Comparison of ENCODE assay signal across 9 cellular contexts in genomic region chr6:155248021-155249001, GRCh38. TPM values are rescaled to one million over a fixed set of nuclear protein-coding genes. Genes with fewer than 3 reads are reported as not detected.
A peak's percentile ranks its signal among the peaks of the same experiment; 100 is the strongest.
DNase-seq lines count a peak whose midpoint lies in the region; ATAC-seq and TF ChIP-seq lines count a peak whose summit lies in the region.
"Had no signal": no experiment of that assay in that cellular context is flagged by ENCODE, and none has a peak within 500 bp of the region (broad histone marks: within the 10 kb centered on the region; RNA-seq: fewer than 3 reads in every experiment).

No MANE protein-coding gene starts in this region.

- no peak overlapping the region for H3K9ac ChIP-seq in PC-3 (ENCODE audit: low read length)
- H3K9ac ChIP-seq: BLaER1 treated with 17β-estradiol and CSF1 and Interleukin-3, amounts not matched to agents 10 nM and 100 nM had no signal

- intact Hi-C loops in PC-3 (cut with micrococcal nuclease) (loop anchor here (1.0 to 5.0 kb wide), 3 partner anchors 71 to 381 kb away; no protein-coding TSS in a partner anchor), testis (cut with DNase I; ENCODE audit: low total_unique reads) (loop anchor here (10.0 kb wide), 1 partner anchor 64 kb away; no protein-coding TSS in a partner anchor)

- no peak for TF ChIP-seq POLR2A in testis (IDR thresholded peaks at IDR 0.05)

- no peaks in the 10 kb centered on the region for H3K9me3 ChIP-seq in PC-3 (ENCODE audit: low read length)
- H3K9me3 ChIP-seq in lung (ENCODE audit: control insufficient read depth in 2 of 2, insufficient read depth in 1 of 2, low read length in 1 of 2), result no peaks in the 10 kb centered on the region
- no peaks in the 10 kb centered on the region for H3K9me3 ChIP-seq in testis
- H3K9me3 ChIP-seq: BLaER1 treated with 17β-estradiol and CSF1 and Interleukin-3, amounts not matched to agents 10 nM and 100 nM had no signal

- POLR2A ChIA-PET in PC-3 (lab: Charles Lee; ENCODE audit: unreplicated experiment), result no interaction called here

- H3F3A ChIP-seq in GM23338 (replicated peaks; ENCODE audit: low read depth), result peaks cover 4% of the 10 kb centered on the region; the same call in 1 of the 2 replicates
- no peaks in the 10 kb centered on the region for H3F3A ChIP-seq in PC-3 (ENCODE audit: low read length, unreplicated experiment)

- H3K27ac ChIP-seq in GM23338 (ENCODE audit: low read depth) (peak overlapping the region; percentile 93; the same call in 1 of the 2 replicates), PC-3 (ENCODE audit: low read length) (no peak overlapping the region), lung (ENCODE audit: low read depth in 1 of 2, low read length in 1 of 2) (peak overlapping the region in 1 of 2 donors; percentile 92), testis (no peak overlapping the region)
- H3K27ac ChIP-seq: BLaER1 treated with 17β-estradiol and CSF1 and Interleukin-3, amounts not matched to agents 10 nM and 100 nM had no signal

- H3K4me3 ChIP-seq in GM23338, result no peak overlapping the region
- H3K4me3 ChIP-seq in PC-3 (ENCODE audit: low read length), result no peak overlapping the region
- H3K4me3 ChIP-seq in lung, result no peak overlapping the region
- H3K4me3 ChIP-seq in testis, result no peak overlapping the region
- H3K4me3 ChIP-seq: BLaER1 treated with 17β-estradiol and CSF1 and Interleukin-3, amounts not matched to agents 10 nM and 100 nM had no signal

- H3K4me2 ChIP-seq in GM23338, result no peak overlapping the region
- no peak overlapping the region for H3K4me2 ChIP-seq in PC-3 (ENCODE audit: low read length)
- H3K4me2 ChIP-seq: BLaER1 treated with 17β-estradiol and CSF1 and Interleukin-3, amounts not matched to agents 10 nM and 100 nM had no signal

- peaks cover 12% of the 10 kb centered on the region; the same call in 1 of the 2 replicates for H3K4me1 ChIP-seq in GM23338 (ENCODE audit: insufficient read depth)
- H3K4me1 ChIP-seq in PC-3 (ENCODE audit: insufficient read depth, low read length), result peaks cover 1% of the 10 kb centered on the region
- peaks cover 4 to 6% of the 10 kb centered on the region in 2 donors for H3K4me1 ChIP-seq in lung (ENCODE audit: control insufficient read depth in 2 of 2, insufficient read depth in 2 of 2, low read length in 2 of 2)
- no peaks in the 10 kb centered on the region for H3K4me1 ChIP-seq in testis
- H3K4me1 ChIP-seq: BLaER1 treated with 17β-estradiol and CSF1 and Interleukin-3, amounts not matched to agents 10 nM and 100 nM had no signal

- DNase-seq in DMS53 (lab: John Stamatoyannopoulos, UW), result peak; percentile 17
- no peak for DNase-seq in DMS53 treated with DMSO at 0.1 percent for 48 hours (lab: John Stamatoyannopoulos, UW; ENCODE audit: unreplicated experiment)
- peak; percentile 83 for DNase-seq in GM23338 (ENCODE audit: low spot score)
- peak; percentile 32 for DNase-seq in PC-3
- DNase-seq in dermis blood vessel endothelial cell, result peak; percentile 85
- DNase-seq in lung (ENCODE audit: low spot score), result peak; percentile 72
- DNase-seq in testis, result peak; percentile 56

- peaks cover 9% of the 10 kb centered on the region for H3K36me3 ChIP-seq in GM23338 (ENCODE audit: insufficient read depth)
- H3K36me3 ChIP-seq in PC-3 (ENCODE audit: low read depth, low read length), result no peaks in the 10 kb centered on the region
- H3K36me3 ChIP-seq in lung (ENCODE audit: control insufficient read depth in 2 of 2, insufficient read depth in 2 of 2, low read length in 2 of 2), result peaks cover 0 to 5% of the 10 kb centered on the region in 2 donors
- H3K36me3 ChIP-seq in testis (ENCODE audit: low read depth, missing control alignments), result no peaks in the 10 kb centered on the region

- BruUV-seq in PC-3 (replicated peaks; lab: Mats Ljungman, UMichigan), result no TSS peak

- 67 to 78% methylated on average over 30 of the region's 30 CpGs for WGBS in lung, 2 donors
- 77 to 79% methylated on average over 18 to 30 of the region's 30 CpGs for WGBS in testis, 2 donors

- H4K20me1 ChIP-seq in GM23338 (replicated peaks; ENCODE audit: insufficient read depth) (no peaks in the 10 kb centered on the region), PC-3 (ENCODE audit: low read length) (no peaks in the 10 kb centered on the region)
- H4K20me1 ChIP-seq: BLaER1 treated with 17β-estradiol and CSF1 and Interleukin-3, amounts not matched to agents 10 nM and 100 nM had no signal

- H3K27me3 ChIP-seq in GM23338 (ENCODE audit: insufficient read depth) (no peaks in the 10 kb centered on the region), PC-3 (ENCODE audit: low read length) (no peaks in the 10 kb centered on the region), lung (ENCODE audit: control insufficient read depth, insufficient read depth) (no peaks in the 10 kb centered on the region), testis (no peaks in the 10 kb centered on the region)
- H3K27me3 ChIP-seq: BLaER1 treated with 17β-estradiol and CSF1 and Interleukin-3, amounts not matched to agents 10 nM and 100 nM had no signal

- H3K27me3 Mint-ChIP-seq in GM23338 (ENCODE audit: insufficient read depth, low read depth, poor library complexity), result peaks cover 8% of the 10 kb centered on the region

- CTCF ChIA-PET in PC-3 (lab: Charles Lee), result interaction anchor here (1.0 kb wide), 1 partner anchor 71 kb away, joined by 4 read pairs; no protein-coding TSS in a partner anchor

- no peaks in the 10 kb centered on the region for H3K79me2 ChIP-seq in GM23338 (replicated peaks; ENCODE audit: insufficient read depth)
- no peaks in the 10 kb centered on the region for H3K79me2 ChIP-seq in PC-3 (ENCODE audit: low read length)

- TF ChIP-seq CTCF in GM23338 (conservative IDR thresholded peaks at IDR 0.05; ENCODE audit: low read depth in 2 of 2), result peak; percentile 80 to 85
- TF ChIP-seq CTCF in PC-3 (conservative IDR thresholded peaks at IDR 0.05; ENCODE audit: low read depth, low read length), result peak; percentile 75
- TF ChIP-seq CTCF in lung (IDR thresholded peaks at IDR 0.05; ENCODE audit: control extremely low read depth, extremely low read depth), result peak; percentile 42
- peak in 2 of 3 experiments; percentile 40 to 41 for TF ChIP-seq CTCF in testis (IDR thresholded peaks at IDR 0.05)

- H3K4me1 Mint-ChIP-seq in GM23338, result peaks cover 17% of the 10 kb centered on the region

- no peaks in the 10 kb centered on the region for H3K9me3 Mint-ChIP-seq in GM23338

- peak overlapping the region; percentile 78 for H3K27ac Mint-ChIP-seq in GM23338

- no peak overlapping the region for H2AFZ ChIP-seq in GM23338
- no peak overlapping the region for H2AFZ ChIP-seq in PC-3 (ENCODE audit: low read length)

- ATAC-seq in GM23338, result peak; percentile 72
- ATAC-seq in PC-3, result peak; percentile 35; the same call in 1 of the 2 replicates
- ATAC-seq in lung (ENCODE audit: insufficient read depth, low FRiP score), result peak; percentile 68
- no peak for ATAC-seq in HG03097 (IDR thresholded peaks at IDR 0.05; ENCODE audit: low FRiP score, unreplicated experiment)

- no peak overlapping the region for H3K4me3 Mint-ChIP-seq in GM23338

- H3K9me2 ChIP-seq in GM23338 (ENCODE audit: insufficient read depth) (no peaks in the 10 kb centered on the region), PC-3 (replicated peaks; ENCODE audit: low read length) (no peaks in the 10 kb centered on the region)

- peaks cover 72% of the 10 kb centered on the region; the same call in 2 of the 3 replicates for H3K36me3 Mint-ChIP-seq in GM23338 (ENCODE audit: low read depth)

TF ChIP-seq in GM23338, 12 proteins besides CTCF, POLR2A, EP300 and RAD21 (continues in another document):
- TF ChIP-seq CREB1 (CRISPR knock-in tag; IDR thresholded peaks at IDR 0.05; ENCODE audit: low read depth) (no peak), STAT1 (IDR thresholded peaks at IDR 0.05; ENCODE audit: unreplicated experiment) (no peak), ZNF114 (CRISPR knock-in tag; IDR thresholded peaks at IDR 0.05) (no peak), EZH2 (IDR thresholded peaks at IDR 0.05; ENCODE audit: low read depth, unreplicated experiment) (no peak), REST (IDR thresholded peaks at IDR 0.05; ENCODE audit: unreplicated experiment) (no peak), EZH2phosphoT487 (IDR thresholded peaks at IDR 0.05; ENCODE audit: unreplicated experiment) (no peak), POLR2AphosphoS5 (IDR thresholded peaks at IDR 0.05; ENCODE audit: low read depth) (no peak)

RNA-seq across cellular contexts. Expression of gene CLDN20, which starts 15.5 kb away (rescaled TPM):
- not detected in 2 replicates for total RNA-seq in GM23338 (2014; rRNA removed; shearing (Covaris generic))
- 0.17 and 0.23 TPM in 2 replicates for polyA plus RNA-seq in GM23338 (2016; fragmentation: Nextera tagmentation; extraction: Ambion mirVana)
- not detected in 2 replicates for total RNA-seq in PC-3 (2014; rRNA removed)
- not detected in 2 replicates for total RNA-seq in dermis blood vessel endothelial cell
- total RNA-seq in lung, result not detected
- polyA plus RNA-seq in lung, result not detected
- total RNA-seq in testis, result not detected
- polyA plus RNA-seq in testis (ENCODE audit: insufficient read depth, low read depth, low replicate concordance), result 0.26 TPM
